Comparison of ENCODE assay signal across 1 cellular context in genomic region chr11:69287968-69288882, GRCh38.
TF ChIP-seq lines count a peak whose summit lies in the region.

No MANE protein-coding gene starts in this region.

TF ChIP-seq in GM23338, 12 proteins besides CTCF, POLR2A, EP300 and RAD21:
- TF ChIP-seq JUNB (IDR thresholded peaks at IDR 0.05; ENCODE audit: unreplicated experiment) (no peak), ZNF114 (CRISPR knock-in tag; IDR thresholded peaks at IDR 0.05) (no peak), REST (IDR thresholded peaks at IDR 0.05; ENCODE audit: unreplicated experiment) (no peak), STAT1 (IDR thresholded peaks at IDR 0.05; ENCODE audit: unreplicated experiment) (no peak), EZH2phosphoT487 (IDR thresholded peaks at IDR 0.05; ENCODE audit: unreplicated experiment) (no peak), ZNF462 (CRISPR knock-in tag; IDR thresholded peaks at IDR 0.05) (no peak), ZNF331 (CRISPR knock-in tag; IDR thresholded peaks at IDR 0.05; ENCODE audit: low read depth) (no peak), EZH2 (IDR thresholded peaks at IDR 0.05; ENCODE audit: low read depth, unreplicated experiment) (no peak)
